Comparison of ENCODE assay signal across 22 cellular contexts in genomic region chr4:124428648-124429047, GRCh38.
"Had no signal": no experiment of that assay in that cellular context is flagged by ENCODE, and none has a peak within 500 bp of the region (broad histone marks: within the 10 kb centered on the region; RNA-seq: fewer than 3 reads in every experiment).

No MANE protein-coding gene starts in this region.

- H3K36me3 ChIP-seq: breast epithelium, esophagus squamous epithelium, neutrophil, ovary, prostate gland, thoracic aorta, uterus had no signal

- H3K9me3 ChIP-seq: breast epithelium, esophagus squamous epithelium, neutrophil, ovary, prostate gland, thoracic aorta, uterus had no signal

- H3K4me1 ChIP-seq: breast epithelium, prostate gland, uterus had no signal

- H3K27me3 ChIP-seq: breast epithelium, esophagus squamous epithelium, neutrophil, ovary, uterus had no signal

- ATAC-seq: activated CD8-positive, alpha-beta T cell treated with anti-CD3 and anti-CD28 coated beads for 36 hours; activated T-cell treated with anti-CD3 and anti-CD28 coated beads, Interleukin-2, amount 50 U/mL, for 4 hours; activated T-helper 17 cell treated with anti-CD3 and anti-CD28 coated beads, Interleukin-2, amount 50 U/mL, for 72 hours; stimulated activated naive CD8-positive, alpha-beta T cell treated with anti-CD3 and anti-CD28 coated beads, Interleukin-15, Interleukin-2, amounts not matched to agents 100 U/mL and 50 U/mL, for 24 hours had no signal

- DNase-seq: activated CD4-positive, alpha-beta T cell treated with anti-CD3 and anti-CD28 coated beads, Interleukin-2, amount 50 U/mL, for 1 hour; activated CD8-positive, alpha-beta T cell treated with anti-CD3 and anti-CD28 coated beads for 36 hours; activated gamma-delta T cell treated with Interleukin-2 at 50 U/mL for 16 hours; activated naive CD4-positive, alpha-beta T cell treated with anti-CD3 and anti-CD28 coated beads, Interleukin-2, amount 50 U/mL, for 16 hours; activated T-cell treated with anti-CD3 and anti-CD28 coated beads, Interleukin-2, amount 50 U/mL, for 4 hours; amygdala; central memory CD4-positive, alpha-beta T cell; endodermal cell; esophagus squamous epithelium; left ventricle myocardium superior; ovary; stimulated activated CD4-positive, alpha-beta T cell treated with anti-CD3 and anti-CD28 coated beads, Interleukin-12 subunit alpha, Interleukin-12 subunit beta, amount 100 ng/mL, for 4 hours; stimulated activated CD4-positive, alpha-beta T cell treated with anti-CD3 and anti-CD28 coated beads, Interleukin-4, amount 100 ng/mL, for 1 hour; stimulated activated naive CD8-positive, alpha-beta T cell treated with anti-CD3 and anti-CD28 coated beads, Interleukin-15, Interleukin-2, amounts not matched to agents 100 U/mL and 50 U/mL, for 24 hours; T-helper 2 cell had no signal

- H3K27ac ChIP-seq: breast epithelium, neutrophil, ovary, prostate gland, thoracic aorta, uterus had no signal

- H3K4me3 ChIP-seq: breast epithelium, esophagus squamous epithelium, ovary, prostate gland, skin epidermis, thoracic aorta, uterus had no signal
